1 cellular context compared by ENCODE assay signal in the genomic region with DNA sequence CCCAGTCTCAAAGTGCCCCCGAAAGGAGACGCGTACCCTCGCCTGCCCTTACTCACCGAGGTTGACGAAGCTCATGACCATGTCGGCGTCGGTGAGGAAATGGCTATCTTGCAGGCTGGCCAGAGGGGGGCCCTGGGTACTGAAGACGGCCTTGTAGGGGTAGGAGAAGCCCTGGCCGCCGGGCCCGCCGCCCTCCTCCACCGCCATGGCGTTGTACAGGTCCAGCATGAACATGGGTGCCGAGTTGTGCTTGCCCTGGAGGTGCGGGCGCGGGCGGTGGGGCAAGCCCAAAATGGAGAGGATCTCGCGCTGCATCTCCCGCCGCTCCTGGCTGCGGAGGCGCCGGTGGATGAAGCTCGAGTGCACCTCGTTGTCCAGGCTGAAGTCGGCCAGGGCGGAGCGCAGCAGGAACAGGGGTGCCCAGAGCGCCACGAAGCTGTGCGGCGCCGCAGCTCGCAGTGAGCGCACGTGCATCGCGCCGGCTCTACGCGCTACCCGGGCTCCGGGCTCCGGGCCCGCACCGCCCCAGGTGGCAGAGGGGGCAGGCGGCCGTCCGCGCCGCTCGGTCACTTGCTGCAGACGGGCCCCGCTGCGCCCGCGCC.
TF ChIP-seq lines count a peak whose summit lies in the region.

No MANE protein-coding gene starts in this region.

TF ChIP-seq in K562, 482 proteins besides CTCF, POLR2A, EP300 and RAD21 (continued from another document):
- peak in 1 of 3 experiments; percentile 94; a peak in 2 of 6 replicates for TF ChIP-seq ZBTB11 (CRISPR knock-in tag; IDR thresholded peaks at IDR 0.05)
TF ChIP-seq in K562: peak in this region for 2.
